11 cellular contexts compared by ENCODE assay signal in genomic region chr4:107689912-107690587, GRCh38. TPM values are rescaled to one million over a fixed set of nuclear protein-coding genes. Genes with fewer than 3 reads are reported as not detected.
DNase-seq lines count a peak whose midpoint lies in the region; ATAC-seq and TF ChIP-seq lines count a peak whose summit lies in the region.
"Had no signal": no experiment of that assay in that cellular context is flagged by ENCODE, and none has a peak within 500 bp of the region (broad histone marks: within the 10 kb centered on the region; RNA-seq: fewer than 3 reads in every experiment).

No MANE protein-coding gene starts in this region.

- H3K79me2 ChIP-seq in osteoblast (ENCODE audit: insufficient read depth, low read length) = peaks cover 42% of the 10 kb centered on the region

- no peak overlapping the region for H2AFZ ChIP-seq in osteoblast (ENCODE audit: low read length)

- H3K4me1 ChIP-seq in osteoblast (ENCODE audit: insufficient read depth, low read length) (peaks cover 13% of the 10 kb centered on the region), lower lobe of right lung (peaks cover 11% of the 10 kb centered on the region)
- H3K4me1 ChIP-seq: tibial artery had no signal

- H4K20me1 ChIP-seq in osteoblast (ENCODE audit: insufficient read depth, low read length) = peaks cover 34% of the 10 kb centered on the region

- H3K4me3 ChIP-seq in brain microvascular endothelial cell (ENCODE audit: low read depth, low read length) (no peak overlapping the region), osteoblast (ENCODE audit: insufficient read depth, low read length) (no peak overlapping the region), lower lobe of right lung (no peak overlapping the region)
- H3K4me3 ChIP-seq: tibial artery had no signal

- H3K9me3 ChIP-seq in osteoblast (ENCODE audit: low read depth, low read length) = no peaks in the 10 kb centered on the region
- no peaks in the 10 kb centered on the region for H3K9me3 ChIP-seq in lower lobe of right lung
- H3K9me3 ChIP-seq: tibial artery had no signal

- peak overlapping the region; percentile 39 for H3K27ac ChIP-seq in brain microvascular endothelial cell
- H3K27ac ChIP-seq in osteoblast (ENCODE audit: low read depth, low read length) = peak overlapping the region; percentile 34
- H3K27ac ChIP-seq in lower lobe of right lung = no peak overlapping the region
- H3K27ac ChIP-seq: tibial artery had no signal

- peak; percentile 54 for ATAC-seq in GM18861 (IDR thresholded peaks at IDR 0.05; ENCODE audit: unreplicated experiment)
- ATAC-seq in HG03432 (IDR thresholded peaks at IDR 0.05; ENCODE audit: unreplicated experiment) = peak; percentile 93
- ATAC-seq in GM19467 (IDR thresholded peaks at IDR 0.05; ENCODE audit: unreplicated experiment) = no peak
- ATAC-seq in HG03139 (IDR thresholded peaks at IDR 0.05; ENCODE audit: unreplicated experiment) = no peak
- no peak for ATAC-seq in lower lobe of right lung
- no peak for ATAC-seq in HG03135 (IDR thresholded peaks at IDR 0.05; ENCODE audit: unreplicated experiment)
- ATAC-seq: effector memory CD8-positive, alpha-beta T cell had no signal

- DNase-seq in brain microvascular endothelial cell (peak; percentile 76), osteoblast (ENCODE audit: insufficient read length, low spot score, missing footprints) (peak; percentile 84), lower lobe of right lung (no peak)
- DNase-seq: effector memory CD8-positive, alpha-beta T cell; H7; tibial artery had no signal

- in situ Hi-C loops in brain microvascular endothelial cell (cut with HindIII; ENCODE audit: low pct_ligation_motif_present, low sequenced_read_pairs) = no loop called here

- no peak for TF ChIP-seq CTCF in brain microvascular endothelial cell (IDR thresholded peaks at IDR 0.05; ENCODE audit: low read depth, low read length, missing control alignments)
- TF ChIP-seq CTCF in osteoblast (IDR thresholded peaks at IDR 0.05; ENCODE audit: extremely low read depth, low read depth, low read length) = no peak
- no peak for TF ChIP-seq CTCF in lower lobe of right lung (IDR thresholded peaks at IDR 0.05)

- peak overlapping the region; percentile 20 for H3K4me2 ChIP-seq in osteoblast (ENCODE audit: insufficient read depth, low read length)

- H3K27me3 ChIP-seq in brain microvascular endothelial cell (replicated peaks) = no peaks in the 10 kb centered on the region
- H3K27me3 ChIP-seq in osteoblast (ENCODE audit: insufficient read depth, low read length) = no peaks in the 10 kb centered on the region
- H3K27me3 ChIP-seq in lower lobe of right lung (ENCODE audit: low read depth) = no peaks in the 10 kb centered on the region
- H3K27me3 ChIP-seq: tibial artery had no signal

- H3K36me3 ChIP-seq in brain microvascular endothelial cell (replicated peaks) (no peaks in the 10 kb centered on the region), osteoblast (ENCODE audit: insufficient read depth, low read length) (peaks cover 11% of the 10 kb centered on the region), lower lobe of right lung (peaks cover 16% of the 10 kb centered on the region)

- intact Hi-C loops in lower lobe of right lung (cut with DNase I) = no loop called here

RNA-seq across cellular contexts. Expression of gene PAPSS1, which starts 30.0 kb away (rescaled TPM):
- total RNA-seq in osteoblast (107 and 123 TPM in 2 replicates), lower lobe of right lung (68.2 TPM)

Comparison
In these comparisons a context has a peak if more than half of its experiments do, and no peak if none do; other contexts are left out.
1. ATAC-seq: peak in GM18861 (single experiment) and HG03432 (single experiment); none in GM19467 (single experiment), HG03139 (single experiment), lower lobe of right lung (0 of 2) and HG03135 (single experiment).